In genomic region chr3:160720123-160720746, GRCh38 we compare ENCODE assay signal across 15 cellular contexts. TPM values are rescaled to one million over a fixed set of nuclear protein-coding genes. Genes with fewer than 3 reads are reported as not detected.
DNase-seq lines count a peak whose midpoint lies in the region; ATAC-seq and TF ChIP-seq lines count a peak whose summit lies in the region.
"Had no signal": no experiment of that assay in that cellular context is flagged by ENCODE, and none has a peak within 500 bp of the region (broad histone marks: within the 10 kb centered on the region; RNA-seq: fewer than 3 reads in every experiment).

No MANE protein-coding gene starts in this region.

- H3K27me3 ChIP-seq in prostate gland (replicated peaks; ENCODE audit: insufficient read depth), result no peaks in the 10 kb centered on the region

- no peak overlapping the region for H3K4me3 Mint-ChIP-seq in Calu3 (ENCODE audit: low read depth, unreplicated experiment)
- H3K4me3 Mint-ChIP-seq: stimulated activated memory B cell treated with anti-CD40 and anti-IgM and Interleukin-4, amounts not matched to agents 10 μg/mL and 1 μg/mL and 100 μg/mL, for 72 hours had no signal

- CTCF ChIA-PET in Calu3 (lab: Charles Lee), result no interaction called here

- no peak for TF ChIP-seq POLR2A in prostate gland (IDR thresholded peaks at IDR 0.05)

- peak; percentile 66 for ATAC-seq in GM19023 (IDR thresholded peaks at IDR 0.05; ENCODE audit: unreplicated experiment)
- peak; percentile 57 for ATAC-seq in HG03565 (IDR thresholded peaks at IDR 0.05; ENCODE audit: unreplicated experiment)
- ATAC-seq: stimulated activated memory B cell treated with anti-CD40 and anti-IgM and Interleukin-4, amounts not matched to agents 10 μg/mL and 1 μg/mL and 100 μg/mL, for 72 hours had no signal

- 91% methylated on average over 5 of the region's 5 CpGs for WGBS in prostate gland

- peaks cover 2% of the 10 kb centered on the region for H3K9me3 Mint-ChIP-seq in Calu3 (ENCODE audit: low read depth, unreplicated experiment)
- H3K9me3 Mint-ChIP-seq: activated naive CD4-positive, alpha-beta T cell treated with anti-CD3 and anti-CD28 coated beads, Interleukin-2, amount 50 U/mL, for 72 hours; stimulated activated memory B cell treated with anti-CD40 and anti-IgM and Interleukin-4, amounts not matched to agents 10 μg/mL and 1 μg/mL and 100 μg/mL, for 72 hours had no signal

- no peaks in the 10 kb centered on the region for H3K36me3 Mint-ChIP-seq in Calu3 (ENCODE audit: insufficient read depth, unreplicated experiment)
- H3K36me3 Mint-ChIP-seq: activated naive CD4-positive, alpha-beta T cell treated with anti-CD3 and anti-CD28 coated beads, Interleukin-2, amount 50 U/mL, for 72 hours; stimulated activated memory B cell treated with anti-CD40 and anti-IgM and Interleukin-4, amounts not matched to agents 10 μg/mL and 1 μg/mL and 100 μg/mL, for 72 hours had no signal

- no TSS peak for BruUV-seq in Calu3 (replicated peaks; lab: Mats Ljungman, UMichigan)

- TF ChIP-seq CTCF in Calu3 (IDR thresholded peaks at IDR 0.05; ENCODE audit: unreplicated experiment), result peak; percentile 60
- TF ChIP-seq CTCF in epithelial cell of proximal tubule (conservative IDR thresholded peaks at IDR 0.05; ENCODE audit: low read depth, low read length), result peak; percentile 45
- no peak for TF ChIP-seq CTCF in prostate gland (IDR thresholded peaks at IDR 0.05)

- intact Hi-C loops in Calu3 (cut with micrococcal nuclease; ENCODE audit: unreplicated experiment) (loop anchor here (1.0 kb wide), 1 partner anchor 143 kb away; no protein-coding TSS in a partner anchor), prostate gland (cut with DNase I) (no loop called here)

- no peaks in the 10 kb centered on the region for H3K4me1 ChIP-seq in prostate gland (replicated peaks)

- H3K36me3 ChIP-seq in prostate gland, result no peaks in the 10 kb centered on the region

- peak; percentile 44 for DNase-seq in Calu3
- no peak for DNase-seq in epithelial cell of proximal tubule (ENCODE audit: low read depth)
- no peak for DNase-seq in GM03348 (ENCODE audit: low spot score)
- no peak for DNase-seq in dedifferentiated amniotic fluid mesenchymal stem cell (ENCODE audit: extremely low spot score)
- no peak for DNase-seq in activated CD4-positive, alpha-beta T cell treated with anti-CD3 and anti-CD28 coated beads for 1 hour
- no peak for DNase-seq in prostate gland (ENCODE audit: low spot score)
- DNase-seq: activated CD4-positive, CD25-positive, alpha-beta regulatory T cell; erythroblast; IMR-90 had no signal

- no peak overlapping the region for H3K27ac ChIP-seq in prostate gland

- no peaks in the 10 kb centered on the region for H3K4me1 Mint-ChIP-seq in Calu3 (ENCODE audit: low read depth, unreplicated experiment)
- H3K4me1 Mint-ChIP-seq: stimulated activated memory B cell treated with anti-CD40 and anti-IgM and Interleukin-4, amounts not matched to agents 10 μg/mL and 1 μg/mL and 100 μg/mL, for 72 hours had no signal

- no peaks in the 10 kb centered on the region for H3K9me3 ChIP-seq in prostate gland

- H3K27me3 Mint-ChIP-seq in Calu3 (ENCODE audit: unreplicated experiment), result no peaks in the 10 kb centered on the region

- H3K4me3 ChIP-seq in epithelial cell of proximal tubule (ENCODE audit: low read depth, low read length) (no peak overlapping the region), prostate gland (no peak overlapping the region)
- H3K4me3 ChIP-seq: smooth muscle cell had no signal

- H3K27ac Mint-ChIP-seq in Calu3 (ENCODE audit: unreplicated experiment), result no peak overlapping the region
- H3K27ac Mint-ChIP-seq: activated naive CD4-positive, alpha-beta T cell treated with anti-CD3 and anti-CD28 coated beads, Interleukin-2, amount 50 U/mL, for 72 hours; stimulated activated memory B cell treated with anti-CD40 and anti-IgM and Interleukin-4, amounts not matched to agents 10 μg/mL and 1 μg/mL and 100 μg/mL, for 72 hours had no signal

RNA-seq across cellular contexts. Expression of gene PPM1L, which starts 35.8 kb away (rescaled TPM):
- total RNA-seq in Calu3 (2022) (18.4 and 20.7 TPM in 2 replicates), epithelial cell of proximal tubule (2.4 and 3.2 TPM in 2 replicates), prostate gland (10 to 100 TPM; 23.6 to 27.0 TPM)

RNA-seq across cellular contexts. Expression of gene ARL14, which starts 43.3 kb away (rescaled TPM):
- total RNA-seq in Calu3 (2022) (104 and 197 TPM in 2 replicates), epithelial cell of proximal tubule (0.87 TPM in 1 of 2 replicates, not detected in the other), prostate gland (not detected)
- total RNA-seq: activated naive CD4-positive, alpha-beta T cell treated with anti-CD3 and anti-CD28 coated beads, Interleukin-2, amount 50 U/mL, for 72 hours; mononuclear cell had no signal

Comparison
In these comparisons a context has a peak if more than half of its experiments do, and no peak if none do; other contexts are left out.
1. CTCF ChIP-seq: peak in Calu3 (single experiment) and epithelial cell of proximal tubule (single experiment); none in prostate gland (0 of 4).
2. RNA of gene ARL14, which starts 43.3 kb away (total RNA-seq): 104 to 197 TPM in Calu3; 0.87 TPM in epithelial cell of proximal tubule and not detected in prostate gland; every median in the first group is over 10 times any median in the second.